1 cellular context compared by ENCODE assay signal in genomic region chr11:72786305-72787261, GRCh38.
TF ChIP-seq lines count a peak whose summit lies in the region.

No MANE protein-coding gene starts in this region.

TF ChIP-seq in HepG2, 621 proteins besides CTCF, POLR2A, EP300 and RAD21 (continued from another document and continues in another):
- TF ChIP-seq, protein P1, sequence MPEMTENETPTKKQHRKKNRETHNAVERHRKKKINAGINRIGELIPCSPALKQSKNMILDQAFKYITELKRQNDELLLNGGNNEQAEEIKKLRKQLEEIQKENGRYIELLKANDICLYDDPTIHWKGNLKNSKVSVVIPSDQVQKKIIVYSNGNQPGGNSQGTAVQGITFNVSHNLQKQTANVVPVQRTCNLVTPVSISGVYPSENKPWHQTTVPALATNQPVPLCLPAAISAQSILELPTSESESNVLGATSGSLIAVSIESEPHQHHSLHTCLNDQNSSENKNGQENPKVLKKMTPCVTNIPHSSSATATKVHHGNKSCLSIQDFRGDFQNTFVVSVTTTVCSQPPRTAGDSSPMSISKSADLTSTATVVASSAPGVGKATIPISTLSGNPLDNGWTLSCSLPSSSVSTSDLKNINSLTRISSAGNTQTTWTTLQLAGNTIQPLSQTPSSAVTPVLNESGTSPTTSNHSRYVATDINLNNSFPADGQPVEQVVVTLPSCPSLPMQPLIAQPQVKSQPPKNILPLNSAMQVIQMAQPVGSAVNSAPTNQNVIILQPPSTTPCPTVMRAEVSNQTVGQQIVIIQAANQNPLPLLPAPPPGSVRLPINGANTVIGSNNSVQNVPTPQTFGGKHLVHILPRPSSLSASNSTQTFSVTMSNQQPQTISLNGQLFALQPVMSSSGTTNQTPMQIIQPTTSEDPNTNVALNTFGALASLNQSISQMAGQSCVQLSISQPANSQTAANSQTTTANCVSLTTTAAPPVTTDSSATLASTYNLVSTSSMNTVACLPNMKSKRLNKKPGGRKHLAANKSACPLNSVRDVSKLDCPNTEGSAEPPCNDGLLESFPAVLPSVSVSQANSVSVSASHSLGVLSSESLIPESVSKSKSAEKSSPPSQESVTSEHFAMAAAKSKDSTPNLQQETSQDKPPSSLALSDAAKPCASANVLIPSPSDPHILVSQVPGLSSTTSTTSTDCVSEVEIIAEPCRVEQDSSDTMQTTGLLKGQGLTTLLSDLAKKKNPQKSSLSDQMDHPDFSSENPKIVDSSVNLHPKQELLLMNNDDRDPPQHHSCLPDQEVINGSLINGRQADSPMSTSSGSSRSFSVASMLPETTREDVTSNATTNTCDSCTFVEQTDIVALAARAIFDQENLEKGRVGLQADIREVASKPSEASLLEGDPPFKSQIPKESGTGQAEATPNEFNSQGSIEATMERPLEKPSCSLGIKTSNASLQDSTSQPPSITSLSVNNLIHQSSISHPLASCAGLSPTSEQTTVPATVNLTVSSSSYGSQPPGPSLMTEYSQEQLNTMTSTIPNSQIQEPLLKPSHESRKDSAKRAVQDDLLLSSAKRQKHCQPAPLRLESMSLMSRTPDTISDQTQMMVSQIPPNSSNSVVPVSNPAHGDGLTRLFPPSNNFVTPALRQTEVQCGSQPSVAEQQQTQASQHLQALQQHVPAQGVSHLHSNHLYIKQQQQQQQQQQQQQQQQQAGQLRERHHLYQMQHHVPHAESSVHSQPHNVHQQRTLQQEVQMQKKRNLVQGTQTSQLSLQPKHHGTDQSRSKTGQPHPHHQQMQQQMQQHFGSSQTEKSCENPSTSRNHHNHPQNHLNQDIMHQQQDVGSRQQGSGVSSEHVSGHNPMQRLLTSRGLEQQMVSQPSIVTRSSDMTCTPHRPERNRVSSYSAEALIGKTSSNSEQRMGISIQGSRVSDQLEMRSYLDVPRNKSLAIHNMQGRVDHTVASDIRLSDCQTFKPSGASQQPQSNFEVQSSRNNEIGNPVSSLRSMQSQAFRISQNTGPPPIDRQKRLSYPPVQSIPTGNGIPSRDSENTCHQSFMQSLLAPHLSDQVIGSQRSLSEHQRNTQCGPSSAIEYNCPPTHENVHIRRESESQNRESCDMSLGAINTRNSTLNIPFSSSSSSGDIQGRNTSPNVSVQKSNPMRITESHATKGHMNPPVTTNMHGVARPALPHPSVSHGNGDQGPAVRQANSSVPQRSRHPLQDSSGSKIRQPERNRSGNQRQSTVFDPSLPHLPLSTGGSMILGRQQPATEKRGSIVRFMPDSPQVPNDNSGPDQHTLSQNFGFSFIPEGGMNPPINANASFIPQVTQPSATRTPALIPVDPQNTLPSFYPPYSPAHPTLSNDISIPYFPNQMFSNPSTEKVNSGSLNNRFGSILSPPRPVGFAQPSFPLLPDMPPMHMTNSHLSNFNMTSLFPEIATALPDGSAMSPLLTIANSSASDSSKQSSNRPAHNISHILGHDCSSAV (CRISPR knock-in tag; IDR thresholded peaks at IDR 0.05; ENCODE audit: borderline replicate concordance): no peak
- 0 out of 2 replicates have a peak, but pooled peaks have one; percentile 27 for TF ChIP-seq ZNF792 (CRISPR knock-in tag; IDR thresholded peaks at IDR 0.05)
- no peak for TF ChIP-seq ZFYVE20 (CRISPR knock-in tag; IDR thresholded peaks at IDR 0.05; ENCODE audit: borderline replicate concordance, low read depth)
- TF ChIP-seq ZMAT3 (CRISPR knock-in tag; conservative IDR thresholded peaks at IDR 0.05): 0 out of 2 replicates have a peak, but pooled peaks have one; percentile 50
- TF ChIP-seq ZNF441 (CRISPR knock-in tag; IDR thresholded peaks at IDR 0.05; ENCODE audit: borderline replicate concordance): peak; percentile 53; the same call in 1 of the 2 replicates
- TF ChIP-seq SNAPC2 (CRISPR knock-in tag; IDR thresholded peaks at IDR 0.05): 0 out of 2 replicates have a peak, but pooled peaks have one; percentile 4
- peak; percentile 83 for TF ChIP-seq TBX2 (CRISPR knock-in tag; IDR thresholded peaks at IDR 0.05; ENCODE audit: borderline replicate concordance)
- TF ChIP-seq TFAP4 (IDR thresholded peaks at IDR 0.05; ENCODE audit: borderline replicate concordance, low read depth): peak; percentile 24; the same call in 1 of the 2 replicates
- TF ChIP-seq KLF16 (CRISPR knock-in tag; IDR thresholded peaks at IDR 0.05): no peak; a peak in 1 of 4 replicates
- peak; percentile 26; the same call in 1 of the 2 replicates for TF ChIP-seq ZNF710 (CRISPR knock-in tag; IDR thresholded peaks at IDR 0.05; ENCODE audit: borderline replicate concordance)
- TF ChIP-seq MXD4 (CRISPR knock-in tag; IDR thresholded peaks at IDR 0.05): no peak
- peak; percentile 79; the same call in 1 of the 2 replicates for TF ChIP-seq ZBTB7B (CRISPR knock-in tag; IDR thresholded peaks at IDR 0.05)
- TF ChIP-seq ZNF883 (CRISPR knock-in tag; IDR thresholded peaks at IDR 0.05; ENCODE audit: not compliant biosample characterization): no peak
- TF ChIP-seq KDM2A (CRISPR knock-in tag; IDR thresholded peaks at IDR 0.05; ENCODE audit: borderline replicate concordance, low read depth): peak; percentile 38; the same call in 1 of the 2 replicates
- TF ChIP-seq HDAC1 (CRISPR knock-in tag; IDR thresholded peaks at IDR 0.05): peak; percentile 62; the same call in 1 of the 2 replicates
- TF ChIP-seq ZSCAN22 (CRISPR knock-in tag; IDR thresholded peaks at IDR 0.05): 0 out of 2 replicates have a peak, but pooled peaks have one; percentile 3
- TF ChIP-seq NPAS2 (CRISPR knock-in tag; IDR thresholded peaks at IDR 0.05; ENCODE audit: borderline replicate concordance): no peak
- peak; percentile 82 for TF ChIP-seq CCDC6 (CRISPR knock-in tag; IDR thresholded peaks at IDR 0.05)
- peak; percentile 89 for TF ChIP-seq PAXIP1 (CRISPR knock-in tag; conservative IDR thresholded peaks at IDR 0.05)
- no peak for TF ChIP-seq EHMT2 (IDR thresholded peaks at IDR 0.05; ENCODE audit: borderline replicate concordance, low read depth, low read length)
- TF ChIP-seq ZNF205 (CRISPR knock-in tag; IDR thresholded peaks at IDR 0.05): 0 out of 2 replicates have a peak, but pooled peaks have one; percentile 31
- TF ChIP-seq WIZ (CRISPR knock-in tag; IDR thresholded peaks at IDR 0.05): no peak
- TF ChIP-seq ZNF446 (CRISPR knock-in tag; IDR thresholded peaks at IDR 0.05): no peak
- TF ChIP-seq RBAK (CRISPR knock-in tag; IDR thresholded peaks at IDR 0.05): no peak
- TF ChIP-seq, protein P2, sequence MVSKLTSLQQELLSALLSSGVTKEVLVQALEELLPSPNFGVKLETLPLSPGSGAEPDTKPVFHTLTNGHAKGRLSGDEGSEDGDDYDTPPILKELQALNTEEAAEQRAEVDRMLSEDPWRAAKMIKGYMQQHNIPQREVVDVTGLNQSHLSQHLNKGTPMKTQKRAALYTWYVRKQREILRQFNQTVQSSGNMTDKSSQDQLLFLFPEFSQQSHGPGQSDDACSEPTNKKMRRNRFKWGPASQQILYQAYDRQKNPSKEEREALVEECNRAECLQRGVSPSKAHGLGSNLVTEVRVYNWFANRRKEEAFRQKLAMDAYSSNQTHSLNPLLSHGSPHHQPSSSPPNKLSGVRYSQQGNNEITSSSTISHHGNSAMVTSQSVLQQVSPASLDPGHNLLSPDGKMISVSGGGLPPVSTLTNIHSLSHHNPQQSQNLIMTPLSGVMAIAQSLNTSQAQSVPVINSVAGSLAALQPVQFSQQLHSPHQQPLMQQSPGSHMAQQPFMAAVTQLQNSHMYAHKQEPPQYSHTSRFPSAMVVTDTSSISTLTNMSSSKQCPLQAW (CRISPR knock-in tag; IDR thresholded peaks at IDR 0.05): peak; percentile 31; the same call in 1 of the 2 replicates
- TF ChIP-seq, protein P3, sequence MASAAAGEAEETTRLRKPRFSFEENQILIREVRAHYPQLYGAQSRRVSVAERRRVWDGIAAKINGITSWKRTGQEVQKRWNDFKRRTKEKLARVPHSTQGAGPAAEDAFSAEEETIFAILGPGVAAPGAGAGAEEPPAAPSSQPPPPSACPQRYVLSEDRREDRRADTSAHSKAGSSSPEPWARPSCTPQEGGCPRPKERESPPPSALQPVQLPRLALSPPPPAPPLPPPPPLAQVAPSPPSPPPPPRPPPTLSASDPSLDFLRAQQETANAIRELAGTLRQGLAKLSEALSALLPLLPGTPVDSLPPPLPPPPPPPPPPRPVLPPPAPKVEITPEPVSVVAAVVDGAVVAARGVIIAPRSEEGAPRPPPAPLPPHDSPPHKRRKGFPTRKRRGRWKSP (CRISPR knock-in tag; IDR thresholded peaks at IDR 0.05): peak; percentile 24; the same call in 1 of the 2 replicates
- TF ChIP-seq ESRRA (CRISPR knock-in tag; IDR thresholded peaks at IDR 0.05; ENCODE audit: low read depth): peak; percentile 72; the same call in 1 of the 2 replicates
- TF ChIP-seq NR2F6 (IDR thresholded peaks at IDR 0.05): peak; percentile 68
- TF ChIP-seq NR2F6 (CRISPR knock-in tag; IDR thresholded peaks at IDR 0.05): peak; percentile 81; the same call in 1 of the 2 replicates
- no peak for TF ChIP-seq ZSCAN9 (CRISPR knock-in tag; IDR thresholded peaks at IDR 0.05; ENCODE audit: borderline replicate concordance)
- TF ChIP-seq, protein P4, sequence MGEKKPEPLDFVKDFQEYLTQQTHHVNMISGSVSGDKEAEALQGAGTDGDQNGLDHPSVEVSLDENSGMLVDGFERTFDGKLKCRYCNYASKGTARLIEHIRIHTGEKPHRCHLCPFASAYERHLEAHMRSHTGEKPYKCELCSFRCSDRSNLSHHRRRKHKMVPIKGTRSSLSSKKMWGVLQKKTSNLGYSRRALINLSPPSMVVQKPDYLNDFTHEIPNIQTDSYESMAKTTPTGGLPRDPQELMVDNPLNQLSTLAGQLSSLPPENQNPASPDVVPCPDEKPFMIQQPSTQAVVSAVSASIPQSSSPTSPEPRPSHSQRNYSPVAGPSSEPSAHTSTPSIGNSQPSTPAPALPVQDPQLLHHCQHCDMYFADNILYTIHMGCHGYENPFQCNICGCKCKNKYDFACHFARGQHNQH (CRISPR knock-in tag; IDR thresholded peaks at IDR 0.05): 0 out of 2 replicates have a peak, but pooled peaks have one; percentile 28
- TF ChIP-seq ZFX (CRISPR knock-in tag; IDR thresholded peaks at IDR 0.05; ENCODE audit: low read depth): peak; percentile 49; the same call in 1 of the 2 replicates
- peak; percentile 95 for TF ChIP-seq ZNF18 (CRISPR knock-in tag; IDR thresholded peaks at IDR 0.05; ENCODE audit: insufficient replicate concordance)
- no peak for TF ChIP-seq POLR2AphosphoS2 (IDR thresholded peaks at IDR 0.05; ENCODE audit: low read depth, low read length)
- TF ChIP-seq ZBTB8A (CRISPR knock-in tag; IDR thresholded peaks at IDR 0.05; ENCODE audit: borderline replicate concordance, low read depth): no peak
- no peak for TF ChIP-seq REL (CRISPR knock-in tag; conservative IDR thresholded peaks at IDR 0.05)
